Comparison of ENCODE assay signal across 9 cellular contexts in the genomic region with DNA sequence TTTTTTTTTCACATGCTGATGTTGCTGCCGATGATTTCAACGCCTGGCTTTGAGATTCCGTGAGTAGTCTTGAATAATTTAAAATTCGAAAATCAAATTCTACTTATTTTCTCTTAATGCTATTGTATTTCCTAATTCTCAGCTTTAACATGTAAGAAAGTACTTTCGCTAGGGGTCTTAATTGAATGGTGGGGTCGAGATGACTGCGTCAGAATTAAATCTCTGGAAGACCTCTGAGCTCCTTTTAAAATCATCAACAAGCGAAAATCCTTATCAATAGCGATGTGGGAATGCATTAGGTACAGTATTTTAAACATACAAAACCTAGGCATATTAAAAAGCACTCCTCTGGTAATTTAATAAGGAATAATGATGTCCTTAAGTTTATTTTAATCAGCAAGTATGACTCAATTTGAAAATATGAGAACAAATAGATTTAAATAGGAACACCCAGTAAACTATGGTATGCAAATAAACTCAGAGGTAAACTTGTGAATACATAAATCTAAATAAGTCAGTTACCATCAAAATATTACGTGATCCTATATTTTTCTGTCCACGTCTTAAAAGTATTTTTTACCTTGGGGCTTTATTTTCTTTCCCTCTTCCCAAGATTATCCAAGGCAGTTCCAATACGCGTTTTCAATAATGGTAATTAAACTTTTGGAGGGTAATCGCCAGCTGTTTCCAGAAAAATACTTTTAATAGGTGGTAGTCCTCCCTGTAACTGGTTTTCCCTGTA. TPM values are rescaled to one million over a fixed set of nuclear protein-coding genes. Genes with fewer than 3 reads are reported as not detected.
A peak's percentile ranks its signal among the peaks of the same experiment; 100 is the strongest.
DNase-seq lines count a peak whose midpoint lies in the region; ATAC-seq and TF ChIP-seq lines count a peak whose summit lies in the region.
"Had no signal": no experiment of that assay in that cellular context is flagged by ENCODE, and none has a peak within 500 bp of the region (broad histone marks: within the 10 kb centered on the region; RNA-seq: fewer than 3 reads in every experiment).

No MANE protein-coding gene starts in this region.

- peak overlapping the region; percentile 68 for H3K27ac Mint-ChIP-seq in activated CD4-positive, alpha-beta T cell treated with anti-CD3 and anti-CD28 coated beads, Interleukin-2, amount 10 ng/mL, durations not matched to agents 7 days and 5 days
- no peak overlapping the region for H3K27ac Mint-ChIP-seq in T-helper 17 cell

- H3K4me3 ChIP-seq in hepatocyte = peak overlapping the region; percentile 54
- peak overlapping the region; percentile 47 to 67 (median 58) for H3K4me3 ChIP-seq in stomach

- H2AFZ ChIP-seq in hepatocyte = no peak overlapping the region

- no peak for TF ChIP-seq EP300 in stomach (IDR thresholded peaks at IDR 0.05)

- H3K4me1 Mint-ChIP-seq in activated CD4-positive, alpha-beta T cell treated with anti-CD3 and anti-CD28 coated beads, Interleukin-2, amount 10 ng/mL, durations not matched to agents 7 days and 5 days = peaks cover 9% of the 10 kb centered on the region
- H3K4me1 Mint-ChIP-seq in T-helper 17 cell = peaks cover 8% of the 10 kb centered on the region

- 18% methylated on average over 14 of the region's 14 CpGs for WGBS in hepatocyte (ENCODE audit: low lambda C conversion rate, missing lambda C conversion rate)
- 7 to 10% (median 7%) methylated on average over 14 of the region's 14 CpGs for WGBS in stomach, 5 donors

- DNase-seq in activated CD4-positive, alpha-beta T cell treated with anti-CD3 and anti-CD28 coated beads, Interleukin-2, amount 10 ng/mL, durations not matched to agents 7 days and 5 days = no peak
- no peak for DNase-seq in activated CD4-positive, alpha-beta T cell treated with anti-CD3 and anti-CD28 coated beads, Interleukin-2, amount 50 U/mL, for 1 hour
- no peak for DNase-seq in T-helper 17 cell
- no peak for DNase-seq in hepatocyte (ENCODE audit: low spot score)
- no peak for DNase-seq in stomach
- DNase-seq in HuH-7.5 (ENCODE audit: low spot score) = no peak
- no peak for DNase-seq in stimulated activated CD4-positive, alpha-beta T cell treated with anti-CD3 and anti-CD28 coated beads, Interleukin-4, amount 100 ng/mL, for 24 hours
- no peak for DNase-seq in SW 1271 (lab: John Stamatoyannopoulos, UW)

- H3K27me3 ChIP-seq in hepatocyte (peaks cover 58% of the 10 kb centered on the region), stomach (peaks cover 33 to 99% (median 80%) of the 10 kb centered on the region in 3 donors)

- H3K4me2 ChIP-seq in hepatocyte = peak overlapping the region; percentile 87

- no peak for ATAC-seq in T-helper 17 cell

- no peaks in the 10 kb centered on the region for H4K20me1 ChIP-seq in hepatocyte (ENCODE audit: insufficient read depth, poor library complexity, severe bottlenecking)

- H3K4me3 Mint-ChIP-seq in activated CD4-positive, alpha-beta T cell treated with anti-CD3 and anti-CD28 coated beads, Interleukin-2, amount 10 ng/mL, durations not matched to agents 7 days and 5 days = peak overlapping the region; percentile 49
- H3K4me3 Mint-ChIP-seq in T-helper 17 cell = peak overlapping the region; percentile 70

- H3K79me2 ChIP-seq in hepatocyte = peaks cover 57% of the 10 kb centered on the region

- intact Hi-C loops in stomach (cut with DNase I; ENCODE audit: low total_unique reads) = no loop called here

- POLR2A ChIA-PET in activated CD4-positive, alpha-beta T cell treated with anti-CD3 and anti-CD28 coated beads, Interleukin-2, amount 10 ng/mL, durations not matched to agents 7 days and 5 days (lab: Charles Lee) = no interaction called here

- no peaks in the 10 kb centered on the region for H3K9me3 ChIP-seq in T-helper 17 cell (ENCODE audit: control insufficient read depth, low read length, poor library complexity, severe bottlenecking)
- H3K9me3 ChIP-seq in hepatocyte (ENCODE audit: low read depth) = no peaks in the 10 kb centered on the region
- no peaks in the 10 kb centered on the region for H3K9me3 ChIP-seq in stomach

- H3K4me1 ChIP-seq in hepatocyte (ENCODE audit: insufficient read depth) (peaks cover 6% of the 10 kb centered on the region), stomach (peaks cover 17 to 48% (median 34%) of the 10 kb centered on the region in 4 donors)

- H3K36me3 ChIP-seq in hepatocyte (replicated peaks; ENCODE audit: insufficient read depth, low read depth) = no peaks in the 10 kb centered on the region
- H3K36me3 ChIP-seq in stomach = peaks cover 0 to 4% (median 2%) of the 10 kb centered on the region in 4 donors

- H3K27ac ChIP-seq in hepatocyte (peak overlapping the region; percentile 95), stomach (peak overlapping the region in 4 of 5 donors; percentile 86 to 95 (median 92))

- H3K27me3 Mint-ChIP-seq in activated CD4-positive, alpha-beta T cell treated with anti-CD3 and anti-CD28 coated beads, Interleukin-2, amount 10 ng/mL, durations not matched to agents 7 days and 5 days = peaks cover 72% of the 10 kb centered on the region
- peaks cover 72% of the 10 kb centered on the region for H3K27me3 Mint-ChIP-seq in T-helper 17 cell

- CTCF ChIA-PET in activated CD4-positive, alpha-beta T cell treated with anti-CD3 and anti-CD28 coated beads, Interleukin-2, amount 10 ng/mL, durations not matched to agents 7 days and 5 days (lab: Charles Lee) = interaction anchor here (0.6 kb wide), 1 partner anchor 9 kb away, joined by 3 read pairs; no protein-coding TSS in a partner anchor

- H3K36me3 Mint-ChIP-seq in activated CD4-positive, alpha-beta T cell treated with anti-CD3 and anti-CD28 coated beads, Interleukin-2, amount 10 ng/mL, durations not matched to agents 7 days and 5 days (ENCODE audit: low read depth) = peaks cover 6% of the 10 kb centered on the region
- peaks cover 5% of the 10 kb centered on the region for H3K36me3 Mint-ChIP-seq in T-helper 17 cell (ENCODE audit: low read depth)

- TF ChIP-seq POLR2A in stomach (IDR thresholded peaks at IDR 0.05) = no peak

- H3K9me2 ChIP-seq in hepatocyte (replicated peaks; ENCODE audit: insufficient read depth) = no peaks in the 10 kb centered on the region

- H3K9me3 Mint-ChIP-seq in activated CD4-positive, alpha-beta T cell treated with anti-CD3 and anti-CD28 coated beads, Interleukin-2, amount 10 ng/mL, durations not matched to agents 7 days and 5 days = peaks cover 9% of the 10 kb centered on the region

- no peak for TF ChIP-seq CTCF in hepatocyte (IDR thresholded peaks at IDR 0.05; ENCODE audit: poor library complexity)
- TF ChIP-seq CTCF in stomach (IDR thresholded peaks at IDR 0.05) = no peak

RNA-seq across cellular contexts. Expression of gene FOXA1, which starts 1.4 kb away (rescaled TPM):
- not detected for total RNA-seq in activated CD4-positive, alpha-beta T cell treated with anti-CD3 and anti-CD28 coated beads, Interleukin-2, amount 10 ng/mL, durations not matched to agents 7 days and 5 days
- total RNA-seq in T-helper 17 cell (not detected), hepatocyte (87.9 and 89.2 TPM in 2 replicates), stomach (100 to 1,000 TPM in 2 of 5 donors, 10 to 100 TPM in 2, under 1 TPM in 1; 0.58 to 147 (median 70.5) TPM)
- polyA plus RNA-seq in hepatocyte (75.3 and 85.7 TPM in 2 replicates), stomach (10 to 100 TPM; 17.4 to 29.4 (median 24.3) TPM)
- total RNA-seq: dermis blood vessel endothelial cell had no signal

RNA-seq across cellular contexts. Expression of gene TTC6, which starts 1.8 kb away (rescaled TPM):
- not detected for total RNA-seq in activated CD4-positive, alpha-beta T cell treated with anti-CD3 and anti-CD28 coated beads, Interleukin-2, amount 10 ng/mL, durations not matched to agents 7 days and 5 days
- total RNA-seq in T-helper 17 cell (not detected), hepatocyte (20.1 and 20.8 TPM in 2 replicates), stomach (100 to 1,000 TPM in 1 of 5 donors, 10 to 100 TPM in 4; 20.6 to 184 (median 22.8) TPM)
- polyA plus RNA-seq in hepatocyte (6.4 and 8.8 TPM in 2 replicates), stomach (1 to 10 TPM in 2 of 3 donors, under 1 TPM in 1; 0.92 to 8.5 (median 8.3) TPM)
- total RNA-seq: dermis blood vessel endothelial cell had no signal

Comparison
In these comparisons a context has a peak if more than half of its experiments do, and no peak if none do; other contexts are left out.
1. RNA of gene TTC6, which starts 1.8 kb away (total RNA-seq): 20.6 to 184 TPM in stomach and 20.1 to 20.8 TPM in hepatocyte; not detected in activated CD4-positive, alpha-beta T cell treated with anti-CD3 and anti-CD28 coated beads, Interleukin-2, amount 10 ng/mL, durations not matched to agents 7 days and 5 days and not detected in T-helper 17 cell; every median in the first group is over 10 times any median in the second.